In the genomic region with DNA sequence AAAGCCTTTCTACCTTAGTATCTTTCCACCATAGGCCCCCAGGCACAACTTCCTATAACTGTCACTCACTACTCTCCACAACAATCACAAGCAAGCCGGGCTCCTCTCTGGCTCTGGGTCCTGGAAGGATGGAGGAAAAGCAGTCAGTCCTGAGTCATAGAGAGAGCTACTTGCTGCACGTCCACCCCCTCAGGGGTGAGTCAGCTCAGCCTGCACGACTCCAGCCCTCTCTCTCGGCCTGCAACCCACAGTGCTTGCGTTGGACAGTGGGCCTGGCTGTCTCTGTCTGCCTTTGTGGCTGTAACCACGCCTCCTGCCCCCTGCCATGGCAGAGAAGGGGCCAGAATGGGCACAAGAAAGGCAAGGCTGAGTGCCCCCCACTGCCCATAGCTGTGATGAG, we compare ENCODE assay signal across 8 cellular contexts.
DNase-seq lines count a peak whose midpoint lies in the region; ATAC-seq and TF ChIP-seq lines count a peak whose summit lies in the region.

No MANE protein-coding gene starts in this region.

- peak; percentile 66 for DNase-seq in GOT3 (lab: John Stamatoyannopoulos, UW)
- DNase-seq in foreskin melanocyte, result peak; percentile 44
- peak; percentile 92 for DNase-seq in renal cortical epithelial cell (ENCODE audit: low read depth)
- no peak for DNase-seq in NCI-H1436 (lab: John Stamatoyannopoulos, UW)

- ATAC-seq in SK-N-SH treated with all-trans-retinoic acid at 6 μM for 48 hours (peak; percentile 99), HG03442 (IDR thresholded peaks at IDR 0.05; ENCODE audit: unreplicated experiment) (no peak), HG03521 (IDR thresholded peaks at IDR 0.05; ENCODE audit: unreplicated experiment) (no peak), HG02678 (IDR thresholded peaks at IDR 0.05; ENCODE audit: unreplicated experiment) (no peak)

TF ChIP-seq in SK-N-SH treated with all-trans-retinoic acid at 6 μM for 48 hours, 23 proteins besides CTCF, POLR2A, EP300 and RAD21:
- no peak for TF ChIP-seq ZNF565 (CRISPR knock-in tag; conservative IDR thresholded peaks at IDR 0.05; ENCODE audit: low read depth)
